ENCODE assay signal across 11 cellular contexts in genomic region chr18:682833-683232, GRCh38.
"Had no signal": no experiment of that assay in that cellular context is flagged by ENCODE, and none has a peak within 500 bp of the region (broad histone marks: within the 10 kb centered on the region; RNA-seq: fewer than 3 reads in every experiment).

No MANE protein-coding gene starts in this region.

- H3K4me3 ChIP-seq: cardiac muscle cell, dorsolateral prefrontal cortex, gastrocnemius medialis, heart left ventricle, neural progenitor cell, thyroid gland had no signal

- H3K4me1 ChIP-seq: gastrocnemius medialis, heart left ventricle, thyroid gland had no signal

- H3K27ac Mint-ChIP-seq: neural progenitor cell had no signal

- ATAC-seq: gastrocnemius medialis, left cardiac atrium had no signal

- DNase-seq: activated CD4-positive, alpha-beta T cell treated with anti-CD3 and anti-CD28 coated beads for 1 hour; activated naive CD4-positive, alpha-beta T cell; dorsolateral prefrontal cortex; gastrocnemius medialis; heart left ventricle; left cardiac atrium; midbrain; stimulated activated CD4-positive, alpha-beta T cell treated with anti-CD3 and anti-CD28 coated beads, Interleukin-1b, Interleukin-23, amount 100 ng/mL, for 48 hours; thyroid gland had no signal

- H3K27me3 ChIP-seq: cardiac muscle cell, dorsolateral prefrontal cortex, gastrocnemius medialis, heart left ventricle, thyroid gland had no signal

- H3K4me3 Mint-ChIP-seq: neural progenitor cell had no signal

- H3K9me3 Mint-ChIP-seq: neural progenitor cell had no signal

- H3K36me3 ChIP-seq: neural progenitor cell had no signal

- H3K27ac ChIP-seq: cardiac muscle cell, gastrocnemius medialis, heart left ventricle, neural progenitor cell, thyroid gland had no signal

- H3K9me3 ChIP-seq: gastrocnemius medialis, heart left ventricle, thyroid gland had no signal
